Comparison of ENCODE assay signal across 18 cellular contexts in the genomic region with DNA sequence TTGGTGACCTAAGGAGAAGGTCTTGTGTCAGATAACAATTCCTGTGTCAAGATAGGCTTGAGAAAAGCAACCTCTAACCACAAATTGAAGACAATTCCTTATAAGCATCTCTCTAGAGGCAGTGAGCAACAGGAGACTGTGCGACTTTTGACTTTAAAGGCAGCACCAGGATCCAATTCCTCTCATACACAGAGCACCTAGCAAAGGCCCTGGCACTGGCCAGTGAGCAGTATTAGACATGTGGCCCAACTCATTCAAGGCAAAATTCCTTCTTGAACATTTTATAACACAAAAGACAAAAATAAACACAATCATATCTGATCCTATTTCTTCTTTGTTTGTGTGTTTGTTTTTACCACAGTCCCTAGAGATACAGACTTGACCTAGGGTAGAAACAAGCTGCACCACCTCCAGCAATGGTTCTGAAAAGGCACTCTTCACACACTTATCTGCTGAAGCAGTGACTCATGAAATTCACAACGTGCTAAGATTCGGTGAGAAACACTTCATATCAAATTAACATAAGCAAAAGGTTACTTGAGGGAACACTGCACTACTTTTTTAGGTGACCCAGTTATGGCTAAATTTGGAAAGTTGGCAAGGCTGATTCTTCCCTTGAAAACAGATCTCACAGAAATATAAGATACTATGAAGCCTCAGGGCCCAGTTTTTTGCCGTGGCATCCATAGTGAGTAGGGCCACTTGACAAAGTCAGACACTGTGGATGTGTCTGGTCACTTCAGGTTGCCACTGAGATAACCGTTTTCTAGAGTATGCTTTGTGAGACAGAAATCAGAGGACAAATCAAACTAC.
DNase-seq lines count a peak whose midpoint lies in the region; ATAC-seq and TF ChIP-seq lines count a peak whose summit lies in the region.
"Had no signal": no experiment of that assay in that cellular context is flagged by ENCODE, and none has a peak within 500 bp of the region (broad histone marks: within the 10 kb centered on the region; RNA-seq: fewer than 3 reads in every experiment).

No MANE protein-coding gene starts in this region.

- no peak for TF ChIP-seq POLR2A in right lobe of liver (IDR thresholded peaks at IDR 0.05)

- intact Hi-C loops in Right ventricle myocardium superior (cut with DNase I) (no loop called here), lower lobe of right lung (cut with DNase I) (no loop called here), right lobe of liver (cut with DNase I) (no loop called here)

- no peaks in the 10 kb centered on the region for H3K36me3 Mint-ChIP-seq in stimulated activated memory B cell treated with anti-CD40 and anti-IgM and Interleukin-4, amounts not matched to agents 10 μg/mL and 1 μg/mL and 100 μg/mL, for 72 hours
- H3K36me3 Mint-ChIP-seq: IgD-negative memory B cell had no signal

- H3K36me3 ChIP-seq in lower lobe of right lung (no peaks in the 10 kb centered on the region), skeletal muscle tissue (ENCODE audit: control insufficient read depth in 3 of 3, insufficient read depth in 3 of 3, low read length in 3 of 3) (no peaks in the 10 kb centered on the region), right lobe of liver (no peaks in the 10 kb centered on the region)
- H3K36me3 ChIP-seq: BLaER1 had no signal

- H3K9me3 Mint-ChIP-seq in stimulated activated memory B cell treated with anti-CD40 and anti-IgM and Interleukin-4, amounts not matched to agents 10 μg/mL and 1 μg/mL and 100 μg/mL, for 72 hours = no peaks in the 10 kb centered on the region

- DNase-seq in NCI-H345 (lab: John Stamatoyannopoulos, UW) (peak; percentile 49), NCI-H345 treated with DMSO at 0.1 percent for 48 hours (lab: John Stamatoyannopoulos, UW; ENCODE audit: unreplicated experiment) (no peak), Right ventricle myocardium superior (no peak), lower lobe of right lung (no peak), right lobe of liver (no peak), NCI-H226 (no peak)
- DNase-seq: 8988T, DMS153, HCEC 1CT, NCI-H1417 treated with DMSO at 0.1 percent for 48 hours, NCI-H2081, NCI-H446, SHP77 treated with DMSO at 0.1 percent for 48 hours had no signal

- H3K4me1 ChIP-seq in lower lobe of right lung (no peaks in the 10 kb centered on the region), skeletal muscle tissue (ENCODE audit: control insufficient read depth in 3 of 3, insufficient read depth in 3 of 3, low read length in 3 of 3) (peaks cover 14 to 17% (median 15%) of the 10 kb centered on the region in 3 donors), right lobe of liver (no peaks in the 10 kb centered on the region)

- peak; percentile 81 for ATAC-seq in Right ventricle myocardium superior (ENCODE audit: poor library complexity)
- ATAC-seq in lower lobe of right lung = peak; percentile 87 to 90
- no peak for ATAC-seq in stimulated activated memory B cell treated with anti-CD40 and anti-IgM and Interleukin-4, amounts not matched to agents 10 μg/mL and 1 μg/mL and 100 μg/mL, for 72 hours
- ATAC-seq in right lobe of liver = no peak
- ATAC-seq: Panc1 had no signal

- H3K9ac ChIP-seq in skeletal muscle tissue (ENCODE audit: low read depth in 1 of 3, low read length in 3 of 3) = peak overlapping the region in 1 of 3 donors; percentile 34
- H3K9ac ChIP-seq: BLaER1 had no signal

- no peaks in the 10 kb centered on the region for H3K27me3 Mint-ChIP-seq in stimulated activated memory B cell treated with anti-CD40 and anti-IgM and Interleukin-4, amounts not matched to agents 10 μg/mL and 1 μg/mL and 100 μg/mL, for 72 hours
- H3K27me3 Mint-ChIP-seq: IgD-negative memory B cell had no signal

- H3K27ac ChIP-seq in lower lobe of right lung (no peak overlapping the region), skeletal muscle tissue (ENCODE audit: low read depth, low read length) (peak overlapping the region; percentile 77), right lobe of liver (no peak overlapping the region)
- H3K27ac ChIP-seq: BLaER1 had no signal

- WGBS in right lobe of liver (ENCODE audit: insufficient coverage, low coverage, low lambda C conversion rate, missing lambda C conversion rate) = 45% methylated on average over 5 of the region's 5 CpGs

- no peak overlapping the region for H3K27ac Mint-ChIP-seq in stimulated activated memory B cell treated with anti-CD40 and anti-IgM and Interleukin-4, amounts not matched to agents 10 μg/mL and 1 μg/mL and 100 μg/mL, for 72 hours
- H3K27ac Mint-ChIP-seq: IgD-negative memory B cell had no signal

- H3K9me3 ChIP-seq in lower lobe of right lung = no peaks in the 10 kb centered on the region
- no peaks in the 10 kb centered on the region for H3K9me3 ChIP-seq in skeletal muscle tissue (ENCODE audit: control insufficient read depth in 3 of 3, low read length in 3 of 3)
- no peaks in the 10 kb centered on the region for H3K9me3 ChIP-seq in right lobe of liver
- H3K9me3 ChIP-seq: BLaER1 had no signal

- H3K4me3 Mint-ChIP-seq in stimulated activated memory B cell treated with anti-CD40 and anti-IgM and Interleukin-4, amounts not matched to agents 10 μg/mL and 1 μg/mL and 100 μg/mL, for 72 hours = no peak overlapping the region
- H3K4me3 Mint-ChIP-seq: IgD-negative memory B cell had no signal

- H3K4me3 ChIP-seq in lower lobe of right lung (no peak overlapping the region), skeletal muscle tissue (ENCODE audit: low read length in 3 of 3) (no peak overlapping the region), right lobe of liver (no peak overlapping the region)
- H3K4me3 ChIP-seq: BLaER1 had no signal

- no peak for TF ChIP-seq CTCF in lower lobe of right lung (IDR thresholded peaks at IDR 0.05)
- TF ChIP-seq CTCF in right lobe of liver (IDR thresholded peaks at IDR 0.05) = no peak

- H3K27me3 ChIP-seq in lower lobe of right lung (ENCODE audit: low read depth) (no peaks in the 10 kb centered on the region), skeletal muscle tissue (ENCODE audit: control insufficient read depth in 3 of 3, insufficient read depth in 3 of 3, low read length in 3 of 3) (no peaks in the 10 kb centered on the region), right lobe of liver (no peaks in the 10 kb centered on the region)
- H3K27me3 ChIP-seq: BLaER1 had no signal

- H3K4me1 Mint-ChIP-seq in stimulated activated memory B cell treated with anti-CD40 and anti-IgM and Interleukin-4, amounts not matched to agents 10 μg/mL and 1 μg/mL and 100 μg/mL, for 72 hours = no peaks in the 10 kb centered on the region
- H3K4me1 Mint-ChIP-seq: IgD-negative memory B cell had no signal

Comparison
In these comparisons a context has a peak if more than half of its experiments do, and no peak if none do; other contexts are left out.
1. ATAC-seq: peak in Right ventricle myocardium superior (single experiment) and lower lobe of right lung (2 of 2); none in stimulated activated memory B cell treated with anti-CD40 and anti-IgM and Interleukin-4, amounts not matched to agents 10 μg/mL and 1 μg/mL and 100 μg/mL, for 72 hours (single experiment) and right lobe of liver (0 of 4).